Comparison of ENCODE assay signal across 8 cellular contexts in genomic region chr14:85934123-85934885, GRCh38.
DNase-seq lines count a peak whose midpoint lies in the region; ATAC-seq and TF ChIP-seq lines count a peak whose summit lies in the region.

No MANE protein-coding gene starts in this region.

- no peak for TF ChIP-seq CTCF in gastrocnemius medialis (IDR thresholded peaks at IDR 0.05 in 4 of 5, conservative IDR thresholded peaks at IDR 0.05 in 1 of 5)

- no peaks in the 10 kb centered on the region for H3K27me3 ChIP-seq in gastrocnemius medialis

- H3K36me3 ChIP-seq in gastrocnemius medialis: no peaks in the 10 kb centered on the region

- H3K9me3 Mint-ChIP-seq in activated CD4-positive, alpha-beta memory T cell treated with anti-CD3 and anti-CD28 coated beads for 36 hours: peaks cover 22% of the 10 kb centered on the region

- H3K4me1 Mint-ChIP-seq in activated CD4-positive, alpha-beta memory T cell treated with anti-CD3 and anti-CD28 coated beads for 36 hours (ENCODE audit: low read depth): peaks cover 29% of the 10 kb centered on the region

- peak overlapping the region in 1 of 4 donors; percentile 11 for H3K27ac ChIP-seq in gastrocnemius medialis

- peak overlapping the region; percentile 90 for H3K27ac Mint-ChIP-seq in activated CD4-positive, alpha-beta memory T cell treated with anti-CD3 and anti-CD28 coated beads for 36 hours

- H3K4me3 Mint-ChIP-seq in activated CD4-positive, alpha-beta memory T cell treated with anti-CD3 and anti-CD28 coated beads for 36 hours: peak overlapping the region; percentile 83

- TF ChIP-seq POLR2A in erythroblast (IDR thresholded peaks at IDR 0.05; ENCODE audit: low read length) (no peak), gastrocnemius medialis (IDR thresholded peaks at IDR 0.05) (no peak)

- intact Hi-C loops in activated CD4-positive, alpha-beta memory T cell treated with anti-CD3 and anti-CD28 coated beads for 36 hours (cut with micrococcal nuclease): no loop called here
- intact Hi-C loops in gastrocnemius medialis (cut with DNase I; ENCODE audit: low total_unique reads): no loop called here

- peak; percentile 25 for DNase-seq in NK-92 treated with Interleukin-12 subunit alpha and Interleukin-12 subunit beta, amount 100 ng/mL, for 24 hours (lab: John Stamatoyannopoulos, UW)
- no peak for DNase-seq in NK-92 (lab: John Stamatoyannopoulos, UW; ENCODE audit: unreplicated experiment)
- DNase-seq in NCI-H345 treated with DMSO at 0.1 percent for 48 hours (lab: John Stamatoyannopoulos, UW; ENCODE audit: unreplicated experiment): peak; percentile 71
- DNase-seq in activated CD4-positive, alpha-beta memory T cell treated with anti-CD3 and anti-CD28 coated beads for 36 hours: peak; percentile 59
- DNase-seq in erythroblast (lab: John Stamatoyannopoulos, UW): peak; percentile 92
- DNase-seq in gastrocnemius medialis: no peak
- no peak for DNase-seq in cerebellar cortex (ENCODE audit: low spot score)

- H3K27me3 Mint-ChIP-seq in activated CD4-positive, alpha-beta memory T cell treated with anti-CD3 and anti-CD28 coated beads for 36 hours: no peaks in the 10 kb centered on the region

- peaks cover 18% of the 10 kb centered on the region for H3K36me3 Mint-ChIP-seq in activated CD4-positive, alpha-beta memory T cell treated with anti-CD3 and anti-CD28 coated beads for 36 hours

- in situ Hi-C loops in gastrocnemius medialis (cut with MboI; ENCODE audit: low sequenced_read_pairs in 4 of 4): no loop called here

- H3K9me3 ChIP-seq in gastrocnemius medialis: no peaks in the 10 kb centered on the region

- ATAC-seq in HG02970 (IDR thresholded peaks at IDR 0.05; ENCODE audit: low FRiP score, unreplicated experiment) (peak; percentile 96), gastrocnemius medialis (peak in 1 of 2 donors; percentile 49)

- CTCF ChIA-PET in activated CD4-positive, alpha-beta memory T cell treated with anti-CD3 and anti-CD28 coated beads for 36 hours (lab: Charles Lee): no interaction called here

- peak overlapping the region; percentile 35 to 47 (median 44) for H3K4me3 ChIP-seq in gastrocnemius medialis

- H3K4me1 ChIP-seq in gastrocnemius medialis: no peaks in the 10 kb centered on the region

- POLR2A ChIA-PET in activated CD4-positive, alpha-beta memory T cell treated with anti-CD3 and anti-CD28 coated beads for 36 hours (lab: Charles Lee): interaction anchor here (0.7 kb wide), 1 partner anchor 121 kb away, joined by 4 read pairs; no protein-coding TSS in a partner anchor

Comparison
In these comparisons a context has a peak if more than half of its experiments do, and no peak if none do; other contexts are left out.
1. DNase-seq: peak in NK-92 treated with Interleukin-12 subunit alpha and Interleukin-12 subunit beta, amount 100 ng/mL, for 24 hours (single experiment), NCI-H345 treated with DMSO at 0.1 percent for 48 hours (single experiment), activated CD4-positive, alpha-beta memory T cell treated with anti-CD3 and anti-CD28 coated beads for 36 hours (single experiment) and erythroblast (2 of 2); none in NK-92 (single experiment), gastrocnemius medialis (0 of 2) and cerebellar cortex (single experiment).